1 cellular context compared by ENCODE assay signal in the genomic region with DNA sequence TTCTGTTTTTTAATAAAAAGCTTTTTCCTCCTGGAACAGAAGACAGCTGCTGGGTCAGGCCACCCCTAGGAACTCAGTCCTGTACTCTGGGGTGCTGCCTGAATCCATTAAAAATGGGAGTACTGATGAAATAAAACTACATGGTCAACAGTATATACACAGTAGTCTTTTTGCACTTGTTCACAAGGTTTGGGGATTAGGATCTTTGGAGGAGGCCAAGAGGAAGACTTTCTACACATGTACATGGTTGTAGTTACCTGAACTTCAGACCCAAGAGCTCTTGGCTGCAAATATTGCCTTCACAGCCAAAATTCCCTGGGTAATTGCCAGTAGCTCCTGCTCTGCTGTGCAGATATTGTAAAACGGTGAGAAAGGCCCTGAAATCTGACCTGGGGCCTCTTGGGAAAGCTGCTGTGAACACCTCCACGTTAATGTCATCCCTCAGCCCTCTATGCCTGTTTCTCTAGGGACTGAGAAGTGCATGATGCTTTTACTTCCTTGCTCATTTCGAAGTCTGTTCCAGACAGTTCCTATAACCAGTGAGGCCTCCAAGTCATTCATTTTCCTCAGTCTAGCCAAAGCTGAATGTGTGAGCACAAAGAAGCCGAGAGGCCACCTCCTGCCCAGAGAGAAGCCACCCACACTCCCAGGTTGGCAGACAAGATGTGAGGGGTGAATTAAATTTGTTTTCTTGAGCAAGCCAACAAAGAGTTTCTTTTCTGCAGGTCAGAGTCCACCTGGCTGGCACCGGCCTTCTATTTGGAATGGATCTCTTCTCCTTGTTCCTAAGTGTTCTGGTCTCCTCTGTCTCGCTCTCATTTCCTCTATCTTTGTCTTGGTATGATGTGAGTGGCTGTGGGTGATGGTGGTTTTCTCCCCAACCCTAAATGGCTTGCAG.
TF ChIP-seq lines count a peak whose summit lies in the region.

No MANE protein-coding gene starts in this region.

TF ChIP-seq in HepG2, 621 proteins besides CTCF, POLR2A, EP300 and RAD21 (continued from another document and continues in another):
- TF ChIP-seq, protein P1, sequence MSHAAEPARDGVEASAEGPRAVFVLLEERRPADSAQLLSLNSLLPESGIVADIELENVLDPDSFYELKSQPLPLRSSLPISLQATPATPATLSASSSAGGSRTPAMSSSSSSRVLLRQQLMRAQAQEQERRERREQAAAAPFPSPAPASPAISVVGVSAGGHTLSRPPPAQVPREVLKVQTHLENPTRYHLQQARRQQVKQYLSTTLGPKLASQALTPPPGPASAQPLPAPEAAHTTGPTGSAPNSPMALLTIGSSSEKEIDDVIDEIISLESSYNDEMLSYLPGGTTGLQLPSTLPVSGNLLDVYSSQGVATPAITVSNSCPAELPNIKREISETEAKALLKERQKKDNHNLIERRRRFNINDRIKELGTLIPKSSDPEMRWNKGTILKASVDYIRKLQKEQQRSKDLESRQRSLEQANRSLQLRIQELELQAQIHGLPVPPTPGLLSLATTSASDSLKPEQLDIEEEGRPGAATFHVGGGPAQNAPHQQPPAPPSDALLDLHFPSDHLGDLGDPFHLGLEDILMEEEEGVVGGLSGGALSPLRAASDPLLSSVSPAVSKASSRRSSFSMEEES (CRISPR knock-in tag; IDR thresholded peaks at IDR 0.05): no peak
- TF ChIP-seq FOXJ3 (CRISPR knock-in tag; IDR thresholded peaks at IDR 0.05; ENCODE audit: borderline replicate concordance): no peak
- TF ChIP-seq ZNF160 (CRISPR knock-in tag; IDR thresholded peaks at IDR 0.05): no peak
- no peak; the same call in 1 of the 2 replicates for TF ChIP-seq ZNF232 (CRISPR knock-in tag; IDR thresholded peaks at IDR 0.05; ENCODE audit: borderline replicate concordance)
- TF ChIP-seq MAFK (conservative IDR thresholded peaks at IDR 0.05 in 1 of 2, IDR thresholded peaks at IDR 0.05 in 1 of 2; ENCODE audit: low read length in 2 of 2): peak; percentile 36 to 48; a peak in 1 of 4 replicates
- TF ChIP-seq ZFP41 (CRISPR knock-in tag; IDR thresholded peaks at IDR 0.05; ENCODE audit: borderline replicate concordance): no peak
- TF ChIP-seq STAG1 (CRISPR knock-in tag; IDR thresholded peaks at IDR 0.05): no peak
- TF ChIP-seq CBX2 (IDR thresholded peaks at IDR 0.05; ENCODE audit: low read depth, low read length): no peak
- TF ChIP-seq CBX2 (CRISPR knock-in tag; IDR thresholded peaks at IDR 0.05; ENCODE audit: low read depth): no peak
- TF ChIP-seq ASH2L (IDR thresholded peaks at IDR 0.05; ENCODE audit: insufficient read length, low read depth, low read length): peak; percentile 45
- TF ChIP-seq, protein P2, sequence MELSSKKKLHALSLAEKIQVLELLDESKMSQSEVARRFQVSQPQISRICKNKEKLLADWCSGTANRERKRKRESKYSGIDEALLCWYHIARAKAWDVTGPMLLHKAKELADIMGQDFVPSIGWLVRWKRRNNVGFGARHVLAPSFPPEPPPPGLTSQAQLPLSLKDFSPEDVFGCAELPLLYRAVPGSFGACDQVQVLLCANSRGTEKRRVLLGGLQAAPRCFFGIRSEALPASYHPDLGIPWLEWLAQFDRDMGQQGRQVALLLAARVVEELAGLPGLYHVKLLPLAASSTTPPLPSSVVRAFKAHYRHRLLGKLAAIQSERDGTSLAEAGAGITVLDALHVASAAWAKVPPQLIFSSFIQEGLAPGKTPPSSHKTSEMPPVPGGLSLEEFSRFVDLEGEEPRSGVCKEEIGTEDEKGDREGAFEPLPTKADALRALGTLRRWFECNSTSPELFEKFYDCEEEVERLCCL (CRISPR knock-in tag; IDR thresholded peaks at IDR 0.05; ENCODE audit: borderline replicate concordance): no peak
- TF ChIP-seq ZNF34 (CRISPR knock-in tag; IDR thresholded peaks at IDR 0.05; ENCODE audit: borderline replicate concordance): no peak
- no peak for TF ChIP-seq EEA1 (CRISPR knock-in tag; IDR thresholded peaks at IDR 0.05; ENCODE audit: borderline replicate concordance)
- TF ChIP-seq ZNF766 (CRISPR knock-in tag; IDR thresholded peaks at IDR 0.05; ENCODE audit: borderline replicate concordance): peak; percentile 76; the same call in 1 of the 2 replicates
- 0 out of 2 replicates have a peak, but pooled peaks have one; percentile 7 for TF ChIP-seq SPEN (CRISPR knock-in tag; IDR thresholded peaks at IDR 0.05; ENCODE audit: low read depth)
- TF ChIP-seq, protein P3, sequence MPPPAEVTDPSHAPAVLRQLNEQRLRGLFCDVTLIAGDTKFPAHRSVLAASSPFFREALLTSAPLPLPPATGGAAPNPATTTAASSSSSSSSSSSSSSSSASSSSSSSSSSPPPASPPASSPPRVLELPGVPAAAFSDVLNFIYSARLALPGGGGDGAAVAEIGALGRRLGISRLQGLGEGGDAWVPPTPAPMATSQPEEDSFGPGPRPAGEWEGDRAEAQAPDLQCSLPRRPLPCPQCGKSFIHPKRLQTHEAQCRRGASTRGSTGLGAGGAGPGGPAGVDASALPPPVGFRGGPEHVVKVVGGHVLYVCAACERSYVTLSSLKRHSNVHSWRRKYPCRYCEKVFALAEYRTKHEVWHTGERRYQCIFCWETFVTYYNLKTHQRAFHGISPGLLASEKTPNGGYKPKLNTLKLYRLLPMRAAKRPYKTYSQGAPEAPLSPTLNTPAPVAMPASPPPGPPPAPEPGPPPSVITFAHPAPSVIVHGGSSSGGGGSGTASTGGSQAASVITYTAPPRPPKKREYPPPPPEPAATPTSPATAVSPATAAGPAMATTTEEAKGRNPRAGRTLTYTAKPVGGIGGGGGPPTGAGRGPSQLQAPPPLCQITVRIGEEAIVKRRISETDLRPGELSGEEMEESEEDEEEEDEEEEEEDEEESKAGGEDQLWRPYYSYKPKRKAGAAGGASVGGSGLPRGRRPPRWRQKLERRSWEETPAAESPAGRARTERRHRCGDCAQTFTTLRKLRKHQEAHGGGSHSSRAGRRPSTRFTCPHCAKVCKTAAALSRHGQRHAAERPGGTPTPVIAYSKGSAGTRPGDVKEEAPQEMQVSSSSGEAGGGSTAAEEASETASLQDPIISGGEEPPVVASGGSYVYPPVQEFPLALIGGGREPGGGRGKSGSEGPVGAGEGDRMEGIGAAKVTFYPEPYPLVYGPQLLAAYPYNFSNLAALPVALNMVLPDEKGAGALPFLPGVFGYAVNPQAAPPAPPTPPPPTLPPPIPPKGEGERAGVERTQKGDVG (CRISPR knock-in tag; IDR thresholded peaks at IDR 0.05; ENCODE audit: borderline replicate concordance): no peak
- TF ChIP-seq KDM2A (CRISPR knock-in tag; IDR thresholded peaks at IDR 0.05; ENCODE audit: borderline replicate concordance, low read depth): no peak
- TF ChIP-seq, protein P4, sequence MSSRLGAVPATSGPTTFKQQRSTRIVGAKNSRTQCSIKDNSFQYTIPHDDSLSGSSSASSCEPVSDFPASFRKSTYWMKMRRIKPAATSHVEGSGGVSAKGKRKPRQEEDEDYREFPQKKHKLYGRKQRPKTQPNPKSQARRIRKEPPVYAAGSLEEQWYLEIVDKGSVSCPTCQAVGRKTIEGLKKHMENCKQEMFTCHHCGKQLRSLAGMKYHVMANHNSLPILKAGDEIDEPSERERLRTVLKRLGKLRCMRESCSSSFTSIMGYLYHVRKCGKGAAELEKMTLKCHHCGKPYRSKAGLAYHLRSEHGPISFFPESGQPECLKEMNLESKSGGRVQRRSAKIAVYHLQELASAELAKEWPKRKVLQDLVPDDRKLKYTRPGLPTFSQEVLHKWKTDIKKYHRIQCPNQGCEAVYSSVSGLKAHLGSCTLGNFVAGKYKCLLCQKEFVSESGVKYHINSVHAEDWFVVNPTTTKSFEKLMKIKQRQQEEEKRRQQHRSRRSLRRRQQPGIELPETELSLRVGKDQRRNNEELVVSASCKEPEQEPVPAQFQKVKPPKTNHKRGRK (CRISPR knock-in tag; IDR thresholded peaks at IDR 0.05): no peak
- TF ChIP-seq ZNF839 (CRISPR knock-in tag; IDR thresholded peaks at IDR 0.05; ENCODE audit: borderline replicate concordance): no peak
- peak; percentile 50; the same call in 1 of the 2 replicates for TF ChIP-seq ZNF556 (CRISPR knock-in tag; IDR thresholded peaks at IDR 0.05; ENCODE audit: borderline replicate concordance)
- no peak for TF ChIP-seq TARDBP (CRISPR knock-in tag; IDR thresholded peaks at IDR 0.05)
- TF ChIP-seq, protein P5, sequence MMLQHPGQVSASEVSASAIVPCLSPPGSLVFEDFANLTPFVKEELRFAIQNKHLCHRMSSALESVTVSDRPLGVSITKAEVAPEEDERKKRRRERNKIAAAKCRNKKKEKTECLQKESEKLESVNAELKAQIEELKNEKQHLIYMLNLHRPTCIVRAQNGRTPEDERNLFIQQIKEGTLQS (CRISPR knock-in tag; IDR thresholded peaks at IDR 0.05): no peak
- TF ChIP-seq ZNF468 (CRISPR knock-in tag; IDR thresholded peaks at IDR 0.05): no peak
- TF ChIP-seq, protein P6, sequence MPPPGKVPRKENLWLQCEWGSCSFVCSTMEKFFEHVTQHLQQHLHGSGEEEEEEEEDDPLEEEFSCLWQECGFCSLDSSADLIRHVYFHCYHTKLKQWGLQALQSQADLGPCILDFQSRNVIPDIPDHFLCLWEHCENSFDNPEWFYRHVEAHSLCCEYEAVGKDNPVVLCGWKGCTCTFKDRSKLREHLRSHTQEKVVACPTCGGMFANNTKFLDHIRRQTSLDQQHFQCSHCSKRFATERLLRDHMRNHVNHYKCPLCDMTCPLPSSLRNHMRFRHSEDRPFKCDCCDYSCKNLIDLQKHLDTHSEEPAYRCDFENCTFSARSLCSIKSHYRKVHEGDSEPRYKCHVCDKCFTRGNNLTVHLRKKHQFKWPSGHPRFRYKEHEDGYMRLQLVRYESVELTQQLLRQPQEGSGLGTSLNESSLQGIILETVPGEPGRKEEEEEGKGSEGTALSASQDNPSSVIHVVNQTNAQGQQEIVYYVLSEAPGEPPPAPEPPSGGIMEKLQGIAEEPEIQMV (CRISPR knock-in tag; IDR thresholded peaks at IDR 0.05; ENCODE audit: low read depth): peak; percentile 66; the same call in 1 of the 2 replicates
- TF ChIP-seq CCDC6 (CRISPR knock-in tag; IDR thresholded peaks at IDR 0.05): no peak
- TF ChIP-seq, protein P7, sequence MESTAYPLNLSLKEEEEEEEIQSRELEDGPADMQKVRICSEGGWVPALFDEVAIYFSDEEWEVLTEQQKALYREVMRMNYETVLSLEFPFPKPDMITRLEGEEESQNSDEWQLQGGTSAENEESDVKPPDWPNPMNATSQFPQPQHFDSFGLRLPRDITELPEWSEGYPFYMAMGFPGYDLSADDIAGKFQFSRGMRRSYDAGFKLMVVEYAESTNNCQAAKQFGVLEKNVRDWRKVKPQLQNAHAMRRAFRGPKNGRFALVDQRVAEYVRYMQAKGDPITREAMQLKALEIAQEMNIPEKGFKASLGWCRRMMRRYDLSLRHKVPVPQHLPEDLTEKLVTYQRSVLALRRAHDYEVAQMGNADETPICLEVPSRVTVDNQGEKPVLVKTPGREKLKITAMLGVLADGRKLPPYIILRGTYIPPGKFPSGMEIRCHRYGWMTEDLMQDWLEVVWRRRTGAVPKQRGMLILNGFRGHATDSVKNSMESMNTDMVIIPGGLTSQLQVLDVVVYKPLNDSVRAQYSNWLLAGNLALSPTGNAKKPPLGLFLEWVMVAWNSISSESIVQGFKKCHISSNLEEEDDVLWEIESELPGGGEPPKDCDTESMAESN (CRISPR knock-in tag; conservative IDR thresholded peaks at IDR 0.05): no peak
- no peak for TF ChIP-seq TMF1 (CRISPR knock-in tag; IDR thresholded peaks at IDR 0.05; ENCODE audit: low read depth)
- no peak for TF ChIP-seq MAZ (IDR thresholded peaks at IDR 0.05; ENCODE audit: borderline replicate concordance, low read depth, low read length)
- no peak; the same call in 1 of the 2 replicates for TF ChIP-seq MAZ (CRISPR knock-in tag; IDR thresholded peaks at IDR 0.05; ENCODE audit: low read depth)
- no peak for TF ChIP-seq SIN3A (IDR thresholded peaks at IDR 0.05; ENCODE audit: borderline replicate concordance, low read depth, low read length)
- TF ChIP-seq, protein P8, sequence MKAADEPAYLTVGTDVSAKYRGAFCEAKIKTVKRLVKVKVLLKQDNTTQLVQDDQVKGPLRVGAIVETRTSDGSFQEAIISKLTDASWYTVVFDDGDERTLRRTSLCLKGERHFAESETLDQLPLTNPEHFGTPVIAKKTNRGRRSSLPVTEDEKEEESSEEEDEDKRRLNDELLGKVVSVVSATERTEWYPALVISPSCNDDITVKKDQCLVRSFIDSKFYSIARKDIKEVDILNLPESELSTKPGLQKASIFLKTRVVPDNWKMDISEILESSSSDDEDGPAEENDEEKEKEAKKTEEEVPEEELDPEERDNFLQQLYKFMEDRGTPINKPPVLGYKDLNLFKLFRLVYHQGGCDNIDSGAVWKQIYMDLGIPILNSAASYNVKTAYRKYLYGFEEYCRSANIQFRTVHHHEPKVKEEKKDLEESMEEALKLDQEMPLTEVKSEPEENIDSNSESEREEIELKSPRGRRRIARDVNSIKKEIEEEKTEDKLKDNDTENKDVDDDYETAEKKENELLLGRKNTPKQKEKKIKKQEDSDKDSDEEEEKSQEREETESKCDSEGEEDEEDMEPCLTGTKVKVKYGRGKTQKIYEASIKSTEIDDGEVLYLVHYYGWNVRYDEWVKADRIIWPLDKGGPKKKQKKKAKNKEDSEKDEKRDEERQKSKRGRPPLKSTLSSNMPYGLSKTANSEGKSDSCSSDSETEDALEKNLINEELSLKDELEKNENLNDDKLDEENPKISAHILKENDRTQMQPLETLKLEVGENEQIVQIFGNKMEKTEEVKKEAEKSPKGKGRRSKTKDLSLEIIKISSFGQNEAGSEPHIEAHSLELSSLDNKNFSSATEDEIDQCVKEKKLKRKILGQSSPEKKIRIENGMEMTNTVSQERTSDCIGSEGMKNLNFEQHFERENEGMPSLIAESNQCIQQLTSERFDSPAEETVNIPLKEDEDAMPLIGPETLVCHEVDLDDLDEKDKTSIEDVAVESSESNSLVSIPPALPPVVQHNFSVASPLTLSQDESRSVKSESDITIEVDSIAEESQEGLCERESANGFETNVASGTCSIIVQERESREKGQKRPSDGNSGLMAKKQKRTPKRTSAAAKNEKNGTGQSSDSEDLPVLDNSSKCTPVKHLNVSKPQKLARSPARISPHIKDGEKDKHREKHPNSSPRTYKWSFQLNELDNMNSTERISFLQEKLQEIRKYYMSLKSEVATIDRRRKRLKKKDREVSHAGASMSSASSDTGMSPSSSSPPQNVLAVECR (CRISPR knock-in tag; IDR thresholded peaks at IDR 0.05; ENCODE audit: borderline replicate concordance): no peak; the same call in 1 of the 2 replicates
- TF ChIP-seq, protein P9, sequence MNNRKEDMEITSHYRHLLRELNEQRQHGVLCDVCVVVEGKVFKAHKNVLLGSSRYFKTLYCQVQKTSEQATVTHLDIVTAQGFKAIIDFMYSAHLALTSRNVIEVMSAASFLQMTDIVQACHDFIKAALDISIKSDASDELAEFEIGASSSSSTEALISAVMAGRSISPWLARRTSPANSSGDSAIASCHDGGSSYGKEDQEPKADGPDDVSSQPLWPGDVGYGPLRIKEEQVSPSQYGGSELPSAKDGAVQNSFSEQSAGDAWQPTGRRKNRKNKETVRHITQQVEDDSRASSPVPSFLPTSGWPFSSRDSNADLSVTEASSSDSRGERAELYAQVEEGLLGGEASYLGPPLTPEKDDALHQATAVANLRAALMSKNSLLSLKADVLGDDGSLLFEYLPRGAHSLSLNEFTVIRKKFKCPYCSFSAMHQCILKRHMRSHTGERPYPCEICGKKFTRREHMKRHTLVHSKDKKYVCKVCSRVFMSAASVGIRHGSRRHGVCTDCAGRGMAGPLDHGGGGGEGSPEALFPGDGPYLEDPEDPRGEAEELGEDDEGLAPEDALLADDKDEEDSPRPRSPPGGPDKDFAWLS (CRISPR knock-in tag; IDR thresholded peaks at IDR 0.05; ENCODE audit: borderline replicate concordance): peak; percentile 56; the same call in 1 of the 2 replicates
- no peak for TF ChIP-seq HHEX (CRISPR knock-in tag; IDR thresholded peaks at IDR 0.05)
- TF ChIP-seq HOXA3 (CRISPR knock-in tag; IDR thresholded peaks at IDR 0.05): peak; percentile 52
- TF ChIP-seq ZNF263 (CRISPR knock-in tag; IDR thresholded peaks at IDR 0.05): no peak
- TF ChIP-seq, protein P10, sequence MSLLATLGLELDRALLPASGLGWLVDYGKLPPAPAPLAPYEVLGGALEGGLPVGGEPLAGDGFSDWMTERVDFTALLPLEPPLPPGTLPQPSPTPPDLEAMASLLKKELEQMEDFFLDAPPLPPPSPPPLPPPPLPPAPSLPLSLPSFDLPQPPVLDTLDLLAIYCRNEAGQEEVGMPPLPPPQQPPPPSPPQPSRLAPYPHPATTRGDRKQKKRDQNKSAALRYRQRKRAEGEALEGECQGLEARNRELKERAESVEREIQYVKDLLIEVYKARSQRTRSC (CRISPR knock-in tag; IDR thresholded peaks at IDR 0.05; ENCODE audit: low read depth): no peak
